8 cellular contexts compared by ENCODE assay signal in genomic region chr20:8790442-8791074, GRCh38.
DNase-seq lines count a peak whose midpoint lies in the region; ATAC-seq and TF ChIP-seq lines count a peak whose summit lies in the region.

No MANE protein-coding gene starts in this region.

- H3K4me3 ChIP-seq in breast epithelium (no peak overlapping the region), vagina (no peak overlapping the region)

- intact Hi-C loops in breast epithelium (cut with DNase I; ENCODE audit: low total_unique reads): loop anchor here (10.0 kb wide), 1 partner anchor 284 kb away; no protein-coding TSS in a partner anchor
- intact Hi-C loops in vagina (cut with DNase I): loop anchor here (10.0 kb wide), 1 partner anchor 64 kb away; no protein-coding TSS in a partner anchor

- H3K9me3 ChIP-seq in breast epithelium (no peaks in the 10 kb centered on the region), vagina (no peaks in the 10 kb centered on the region)

- H3K9me3 Mint-ChIP-seq in activated T-helper 17 cell treated with anti-CD3 and anti-CD28 coated beads, Interleukin-2, amount 50 U/mL, for 72 hours: no peaks in the 10 kb centered on the region

- DNase-seq in CD1c-positive myeloid dendritic cell (ENCODE audit: extremely low spot score): peak; percentile 40
- peak; percentile 24 for DNase-seq in NCI-H446 treated with DMSO at 0.1 percent for 48 hours (lab: John Stamatoyannopoulos, UW)
- DNase-seq in breast epithelium (ENCODE audit: low spot score in 2 of 2): no peak
- DNase-seq in left lobe of liver (ENCODE audit: low spot score): no peak
- DNase-seq in vagina (ENCODE audit: extremely low spot score in 2 of 2): no peak

- H3K4me1 ChIP-seq in breast epithelium (no peaks in the 10 kb centered on the region), vagina (peaks cover 3% of the 10 kb centered on the region)

- no peak overlapping the region for H3K27ac ChIP-seq in breast epithelium
- H3K27ac ChIP-seq in vagina: no peak overlapping the region

- TF ChIP-seq CTCF in breast epithelium (IDR thresholded peaks at IDR 0.05) (peak; percentile 89 to 98 (median 95)), vagina (IDR thresholded peaks at IDR 0.05) (peak; percentile 77 to 90 (median 81))

- no peak for TF ChIP-seq POLR2A in breast epithelium (IDR thresholded peaks at IDR 0.05)
- TF ChIP-seq POLR2A in vagina (IDR thresholded peaks at IDR 0.05): no peak

- no peak overlapping the region for H3K4me3 Mint-ChIP-seq in activated T-helper 17 cell treated with anti-CD3 and anti-CD28 coated beads, Interleukin-2, amount 50 U/mL, for 72 hours

- H3K36me3 Mint-ChIP-seq in activated T-helper 17 cell treated with anti-CD3 and anti-CD28 coated beads, Interleukin-2, amount 50 U/mL, for 72 hours (ENCODE audit: low read depth): peaks cover 6% of the 10 kb centered on the region

- no peaks in the 10 kb centered on the region for H3K4me1 Mint-ChIP-seq in activated T-helper 17 cell treated with anti-CD3 and anti-CD28 coated beads, Interleukin-2, amount 50 U/mL, for 72 hours

- H3K27me3 Mint-ChIP-seq in activated T-helper 17 cell treated with anti-CD3 and anti-CD28 coated beads, Interleukin-2, amount 50 U/mL, for 72 hours: no peaks in the 10 kb centered on the region

- no peaks in the 10 kb centered on the region for H3K36me3 ChIP-seq in breast epithelium
- H3K36me3 ChIP-seq in vagina: no peaks in the 10 kb centered on the region

- H3K27me3 ChIP-seq in breast epithelium (no peaks in the 10 kb centered on the region), vagina (no peaks in the 10 kb centered on the region)

- ATAC-seq in GM18498 (IDR thresholded peaks at IDR 0.05; ENCODE audit: unreplicated experiment): peak; percentile 67
- ATAC-seq in HG02981 (IDR thresholded peaks at IDR 0.05; ENCODE audit: unreplicated experiment): peak; percentile 81
- ATAC-seq in left lobe of liver: peak; percentile 84
- no peak for ATAC-seq in activated T-helper 17 cell treated with anti-CD3 and anti-CD28 coated beads, Interleukin-2, amount 50 U/mL, for 72 hours (replicated peaks)

- no peak overlapping the region for H3K27ac Mint-ChIP-seq in activated T-helper 17 cell treated with anti-CD3 and anti-CD28 coated beads, Interleukin-2, amount 50 U/mL, for 72 hours

Comparison
In these comparisons a context has a peak if more than half of its experiments do, and no peak if none do; other contexts are left out.
1. DNase-seq: peak in CD1c-positive myeloid dendritic cell (single experiment) and NCI-H446 treated with DMSO at 0.1 percent for 48 hours (single experiment); none in breast epithelium (0 of 2), left lobe of liver (single experiment) and vagina (0 of 2).